8 cellular contexts compared by ENCODE assay signal in the genomic region with DNA sequence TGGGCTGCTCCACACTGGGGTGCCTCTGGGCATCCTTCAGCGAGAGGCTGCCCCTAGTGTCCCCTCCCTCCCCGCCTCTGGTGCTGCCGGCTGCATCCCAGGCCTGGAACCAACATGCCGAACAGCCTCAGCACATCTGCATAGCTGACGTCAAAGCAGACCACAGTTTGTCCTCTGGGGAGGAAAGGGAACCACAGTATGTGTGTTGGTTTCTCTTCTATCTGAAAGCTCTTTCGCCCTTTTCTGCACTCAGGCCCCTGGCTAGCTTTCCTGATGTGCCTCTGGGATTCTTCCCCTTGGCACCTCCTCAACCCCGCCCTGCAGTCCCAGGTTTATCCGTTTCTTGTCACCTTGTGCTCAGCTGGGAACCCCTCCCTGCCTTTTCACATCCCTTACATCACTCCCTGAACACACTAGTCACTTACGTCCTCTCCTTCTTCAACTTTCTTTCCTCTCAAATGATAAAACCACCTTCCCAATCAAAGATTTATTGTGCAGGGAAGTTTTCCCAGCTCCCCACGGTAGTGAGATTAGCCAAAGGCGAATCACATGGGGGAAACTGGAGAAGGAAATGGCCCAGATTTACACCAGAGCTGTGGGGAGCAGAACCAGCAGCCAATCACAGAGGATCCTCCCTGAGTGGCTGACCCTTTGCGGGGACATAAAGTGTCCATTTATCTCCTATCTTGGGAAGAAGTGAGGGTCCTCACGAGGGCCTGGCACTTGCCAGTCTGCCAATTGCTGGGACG.
DNase-seq lines count a peak whose midpoint lies in the region; ATAC-seq and TF ChIP-seq lines count a peak whose summit lies in the region.

No MANE protein-coding gene starts in this region.

- no peaks in the 10 kb centered on the region for H3K36me3 ChIP-seq in adipocyte (ENCODE audit: control insufficient read depth, insufficient read depth, low read length, severe bottlenecking)
- H3K36me3 ChIP-seq in effector memory CD4-positive, alpha-beta T cell (ENCODE audit: control insufficient read depth, insufficient read depth, low read length) = no peaks in the 10 kb centered on the region

- peaks cover 23% of the 10 kb centered on the region for H3K4me1 Mint-ChIP-seq in nephron

- H3K9me3 ChIP-seq in adipocyte (ENCODE audit: control insufficient read depth, low read length) = no peaks in the 10 kb centered on the region
- no peaks in the 10 kb centered on the region for H3K9me3 ChIP-seq in effector memory CD4-positive, alpha-beta T cell (ENCODE audit: control insufficient read depth, low read length)

- H3K9ac ChIP-seq in adipocyte (ENCODE audit: low read length) = no peak overlapping the region

- ATAC-seq in GM21526 (IDR thresholded peaks at IDR 0.05; ENCODE audit: low FRiP score, unreplicated experiment) (peak; percentile 97), HG03571 (IDR thresholded peaks at IDR 0.05; ENCODE audit: unreplicated experiment) (peak; percentile 99)

- peak overlapping the region in 1 of 3 experiments; percentile 3 for H3K4me3 Mint-ChIP-seq in nephron

- no peaks in the 10 kb centered on the region for H3K27me3 ChIP-seq in adipocyte (replicated peaks; ENCODE audit: control insufficient read depth, insufficient read depth, low read length)
- H3K27me3 ChIP-seq in effector memory CD4-positive, alpha-beta T cell (replicated peaks; ENCODE audit: control insufficient read depth, insufficient read depth, low read length, poor library complexity, severe bottlenecking) = no peaks in the 10 kb centered on the region

- DNase-seq in adipocyte (ENCODE audit: low read depth) (peak; percentile 37), NCI-H1048 (lab: John Stamatoyannopoulos, UW) (no peak), NCI-H1417 treated with DMSO at 0.1 percent for 48 hours (lab: John Stamatoyannopoulos, UW) (no peak)
- no peak for DNase-seq in effector memory CD4-positive, alpha-beta T cell

- H3K27ac Mint-ChIP-seq in nephron = peak overlapping the region; percentile 30 to 86 (median 72)

- no peak overlapping the region for H3K4me3 ChIP-seq in adipocyte (ENCODE audit: low read length)
- no peak overlapping the region for H3K4me3 ChIP-seq in effector memory CD4-positive, alpha-beta T cell (ENCODE audit: insufficient read depth, low read depth, low read length, poor library complexity, severe bottlenecking)

- peaks cover 24% of the 10 kb centered on the region for H3K4me1 ChIP-seq in adipocyte (ENCODE audit: control insufficient read depth, insufficient read depth, low read length)
- no peaks in the 10 kb centered on the region for H3K4me1 ChIP-seq in effector memory CD4-positive, alpha-beta T cell (ENCODE audit: control insufficient read depth, insufficient read depth, low read length, poor library complexity, severe bottlenecking)

- 0 out of 3 replicates have a peak, but pooled peaks have one; percentile 1 for TF ChIP-seq CTCF in GM12872 (IDR thresholded peaks at IDR 0.05; ENCODE audit: insufficient read depth, low read depth, low read length)
- TF ChIP-seq CTCF in nephron (IDR thresholded peaks at IDR 0.05; ENCODE audit: unreplicated experiment in 3 of 3) = no peak

- H3K9me3 Mint-ChIP-seq in nephron = no peaks in the 10 kb centered on the region

- H3K36me3 Mint-ChIP-seq in nephron (ENCODE audit: low read depth) = no peaks in the 10 kb centered on the region

- peaks cover 24% of the 10 kb centered on the region for H3K27me3 Mint-ChIP-seq in nephron (ENCODE audit: low read depth)

- no peak overlapping the region for H3K27ac ChIP-seq in effector memory CD4-positive, alpha-beta T cell (ENCODE audit: insufficient read depth, low read length, poor library complexity, severe bottlenecking)
